Comparison of ENCODE assay signal across 1 cellular context in the genomic region with DNA sequence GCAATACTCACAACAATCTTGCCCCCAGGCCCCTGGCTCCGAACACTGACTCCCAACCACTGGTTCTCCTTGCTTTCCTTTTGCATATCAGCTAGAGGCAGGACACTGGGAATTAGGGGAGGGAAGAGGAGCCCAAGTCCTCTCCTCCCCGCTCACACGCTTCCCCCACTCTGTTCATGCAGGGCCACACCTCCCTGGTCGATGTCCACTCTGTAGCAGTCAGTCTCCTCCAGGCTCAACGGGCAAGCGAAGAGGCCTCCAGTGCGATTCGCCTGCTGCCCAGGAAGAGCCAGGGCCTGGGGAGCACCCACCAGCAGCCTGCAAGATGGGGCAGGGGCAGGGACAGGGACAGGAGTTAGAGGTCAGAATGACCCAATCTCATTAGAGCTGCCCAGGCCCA.
TF ChIP-seq lines count a peak whose summit lies in the region.

No MANE protein-coding gene starts in this region.

TF ChIP-seq in HepG2, 621 proteins besides CTCF, POLR2A, EP300 and RAD21 (continued from another document):
- TF ChIP-seq ZFX (CRISPR knock-in tag; IDR thresholded peaks at IDR 0.05; ENCODE audit: low read depth) (0 out of 2 replicates have a peak, but pooled peaks have one; percentile 26), ZNF556 (CRISPR knock-in tag; IDR thresholded peaks at IDR 0.05; ENCODE audit: borderline replicate concordance) (no peak), ARNTL (CRISPR knock-in tag; IDR thresholded peaks at IDR 0.05) (no peak), ZNF720 (CRISPR knock-in tag; IDR thresholded peaks at IDR 0.05) (no peak), ELF4 (CRISPR knock-in tag; IDR thresholded peaks at IDR 0.05; ENCODE audit: borderline replicate concordance) (no peak), ZNF263 (CRISPR knock-in tag; IDR thresholded peaks at IDR 0.05) (peak; percentile 81)
- TF ChIP-seq, protein P1, sequence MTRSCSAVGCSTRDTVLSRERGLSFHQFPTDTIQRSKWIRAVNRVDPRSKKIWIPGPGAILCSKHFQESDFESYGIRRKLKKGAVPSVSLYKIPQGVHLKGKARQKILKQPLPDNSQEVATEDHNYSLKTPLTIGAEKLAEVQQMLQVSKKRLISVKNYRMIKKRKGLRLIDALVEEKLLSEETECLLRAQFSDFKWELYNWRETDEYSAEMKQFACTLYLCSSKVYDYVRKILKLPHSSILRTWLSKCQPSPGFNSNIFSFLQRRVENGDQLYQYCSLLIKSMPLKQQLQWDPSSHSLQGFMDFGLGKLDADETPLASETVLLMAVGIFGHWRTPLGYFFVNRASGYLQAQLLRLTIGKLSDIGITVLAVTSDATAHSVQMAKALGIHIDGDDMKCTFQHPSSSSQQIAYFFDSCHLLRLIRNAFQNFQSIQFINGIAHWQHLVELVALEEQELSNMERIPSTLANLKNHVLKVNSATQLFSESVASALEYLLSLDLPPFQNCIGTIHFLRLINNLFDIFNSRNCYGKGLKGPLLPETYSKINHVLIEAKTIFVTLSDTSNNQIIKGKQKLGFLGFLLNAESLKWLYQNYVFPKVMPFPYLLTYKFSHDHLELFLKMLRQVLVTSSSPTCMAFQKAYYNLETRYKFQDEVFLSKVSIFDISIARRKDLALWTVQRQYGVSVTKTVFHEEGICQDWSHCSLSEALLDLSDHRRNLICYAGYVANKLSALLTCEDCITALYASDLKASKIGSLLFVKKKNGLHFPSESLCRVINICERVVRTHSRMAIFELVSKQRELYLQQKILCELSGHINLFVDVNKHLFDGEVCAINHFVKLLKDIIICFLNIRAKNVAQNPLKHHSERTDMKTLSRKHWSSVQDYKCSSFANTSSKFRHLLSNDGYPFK (CRISPR knock-in tag; IDR thresholded peaks at IDR 0.05; ENCODE audit: borderline replicate concordance), result no peak
- TF ChIP-seq, protein P2, sequence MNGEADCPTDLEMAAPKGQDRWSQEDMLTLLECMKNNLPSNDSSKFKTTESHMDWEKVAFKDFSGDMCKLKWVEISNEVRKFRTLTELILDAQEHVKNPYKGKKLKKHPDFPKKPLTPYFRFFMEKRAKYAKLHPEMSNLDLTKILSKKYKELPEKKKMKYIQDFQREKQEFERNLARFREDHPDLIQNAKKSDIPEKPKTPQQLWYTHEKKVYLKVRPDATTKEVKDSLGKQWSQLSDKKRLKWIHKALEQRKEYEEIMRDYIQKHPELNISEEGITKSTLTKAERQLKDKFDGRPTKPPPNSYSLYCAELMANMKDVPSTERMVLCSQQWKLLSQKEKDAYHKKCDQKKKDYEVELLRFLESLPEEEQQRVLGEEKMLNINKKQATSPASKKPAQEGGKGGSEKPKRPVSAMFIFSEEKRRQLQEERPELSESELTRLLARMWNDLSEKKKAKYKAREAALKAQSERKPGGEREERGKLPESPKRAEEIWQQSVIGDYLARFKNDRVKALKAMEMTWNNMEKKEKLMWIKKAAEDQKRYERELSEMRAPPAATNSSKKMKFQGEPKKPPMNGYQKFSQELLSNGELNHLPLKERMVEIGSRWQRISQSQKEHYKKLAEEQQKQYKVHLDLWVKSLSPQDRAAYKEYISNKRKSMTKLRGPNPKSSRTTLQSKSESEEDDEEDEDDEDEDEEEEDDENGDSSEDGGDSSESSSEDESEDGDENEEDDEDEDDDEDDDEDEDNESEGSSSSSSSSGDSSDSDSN (CRISPR knock-in tag; IDR thresholded peaks at IDR 0.05), result 0 out of 2 replicates have a peak, but pooled peaks have one; percentile 22
